In genomic region chr1:116570358-116571214, GRCh38 we compare ENCODE assay signal across 1 cellular context.
A peak's percentile ranks its signal among the peaks of the same experiment; 100 is the strongest.
TF ChIP-seq lines count a peak whose summit lies in the region.

A gene with protein sequence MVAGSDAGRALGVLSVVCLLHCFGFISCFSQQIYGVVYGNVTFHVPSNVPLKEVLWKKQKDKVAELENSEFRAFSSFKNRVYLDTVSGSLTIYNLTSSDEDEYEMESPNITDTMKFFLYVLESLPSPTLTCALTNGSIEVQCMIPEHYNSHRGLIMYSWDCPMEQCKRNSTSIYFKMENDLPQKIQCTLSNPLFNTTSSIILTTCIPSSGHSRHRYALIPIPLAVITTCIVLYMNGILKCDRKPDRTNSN (minus strand): TSS chr1:116571026. CDS start chr1:116570972, 54 bp downstream.

TF ChIP-seq in HCT116, 20 proteins besides CTCF, POLR2A, EP300 and RAD21 (continued from another document):
- TF ChIP-seq SRF (IDR thresholded peaks at IDR 0.05; ENCODE audit: low read depth) (no peak), EGR1 (IDR thresholded peaks at IDR 0.05; ENCODE audit: low read depth) (peak; percentile 88)
